In genomic region chr10:114306116-114306973, GRCh38 we compare ENCODE assay signal across 10 cellular contexts.
DNase-seq lines count a peak whose midpoint lies in the region; ATAC-seq and TF ChIP-seq lines count a peak whose summit lies in the region.
"Had no signal": no experiment of that assay in that cellular context is flagged by ENCODE, and none has a peak within 500 bp of the region (broad histone marks: within the 10 kb centered on the region; RNA-seq: fewer than 3 reads in every experiment).

No MANE protein-coding gene starts in this region.

- TF ChIP-seq CTCF in AG10803 (conservative IDR thresholded peaks at IDR 0.05; ENCODE audit: low read length) = no peak
- no peak for TF ChIP-seq CTCF in mammary epithelial cell (conservative IDR thresholded peaks at IDR 0.05 in 1 of 2, IDR thresholded peaks at IDR 0.05 in 1 of 2; ENCODE audit: extremely low read depth in 1 of 2, insufficient read depth in 1 of 2, low read depth in 1 of 2, low read length in 2 of 2)

- H3K79me2 ChIP-seq in mammary epithelial cell (ENCODE audit: insufficient read depth, low read length) = no peaks in the 10 kb centered on the region

- H3K27me3 ChIP-seq in mammary epithelial cell (ENCODE audit: insufficient read depth, low read length) = no peaks in the 10 kb centered on the region

- in situ Hi-C loops in mammary epithelial cell (cut with MboI; ENCODE audit: low sequenced_read_pairs in 2 of 2) = loop anchor here (10.0 to 25.0 kb wide), 4 partner anchors 88 to 481 kb away; partner anchors contain the start of gene AFAP1L2 (in 1 of the 2)

- H2AFZ ChIP-seq in mammary epithelial cell (ENCODE audit: low read depth, low read length) = no peak overlapping the region

- DNase-seq in AG10803 (ENCODE audit: low read depth) = peak; percentile 92
- peak; percentile 99 for DNase-seq in HT1080 (ENCODE audit: low read depth)
- peak; percentile 98 for DNase-seq in mammary epithelial cell
- no peak for DNase-seq in mesenteric fat pad (ENCODE audit: low spot score)
- DNase-seq in RPMI8226 = no peak
- DNase-seq: DMS79 treated with DMSO at 0.1 percent for 48 hours, NCI-H1694 treated with DMSO at 0.1 percent for 48 hours had no signal

- peak overlapping the region; percentile 44 for H3K4me2 ChIP-seq in mammary epithelial cell (ENCODE audit: insufficient read depth, low read depth, low read length)

- dilution Hi-C loops in mammary epithelial cell (cut with HindIII; ENCODE audit: low sequenced_read_pairs) = loop anchor here (5.0 kb wide), 1 partner anchor 126 kb away; no protein-coding TSS in a partner anchor

- H3K27ac ChIP-seq in mammary epithelial cell (ENCODE audit: insufficient read depth, low read depth, low read length) (peak overlapping the region; percentile 43), mesodermal cell (ENCODE audit: low read depth, low read length, severe bottlenecking) (peak overlapping the region; percentile 74)

- BruUV-seq in mammary epithelial cell (replicated peaks; lab: Mats Ljungman, UMichigan) = no TSS peak

- H3K4me1 ChIP-seq in mammary epithelial cell (ENCODE audit: insufficient read depth, low read length) (peaks cover 36% of the 10 kb centered on the region), mesodermal cell (ENCODE audit: control insufficient read depth, insufficient read depth, low read length, poor library complexity, severe bottlenecking) (peaks cover 36% of the 10 kb centered on the region)

- no peaks in the 10 kb centered on the region for H3K36me3 ChIP-seq in mammary epithelial cell (ENCODE audit: insufficient read depth, low read length)
- peaks cover 32% of the 10 kb centered on the region for H3K36me3 ChIP-seq in mesodermal cell (ENCODE audit: control insufficient read depth, insufficient read depth, low read length)

- H3K9ac ChIP-seq in mammary epithelial cell (ENCODE audit: insufficient read depth, low read length) = no peak overlapping the region

- intact Hi-C loops in mammary epithelial cell (cut with micrococcal nuclease) = loop anchor here (1.0 to 10.0 kb wide), 4 partner anchors 14 to 602 kb away; no protein-coding TSS in a partner anchor

- H3K4me3 ChIP-seq in AG10803 (ENCODE audit: low read length) = no peak overlapping the region
- no peak overlapping the region for H3K4me3 ChIP-seq in mammary epithelial cell (replicated peaks in 1 of 3; ENCODE audit: insufficient read depth in 1 of 3, low read depth in 2 of 3, low read length in 3 of 3)
- no peak overlapping the region for H3K4me3 ChIP-seq in mesodermal cell (ENCODE audit: extremely low read depth, insufficient read depth, low read length, poor library complexity, severe bottlenecking)

- ATAC-seq in HG02642 (IDR thresholded peaks at IDR 0.05; ENCODE audit: poor library complexity, unreplicated experiment) (no peak), HG02571 (IDR thresholded peaks at IDR 0.05; ENCODE audit: unreplicated experiment) (no peak)

- CTCF ChIA-PET in mammary epithelial cell (lab: Charles Lee; ENCODE audit: low non-redundant PET) = interaction anchor here (0.6 to 1.3 kb wide), 3 partner anchors 97 to 289 kb away, joined by 3 to 10 read pairs (median 3); no protein-coding TSS in a partner anchor

- H4K20me1 ChIP-seq in mammary epithelial cell (ENCODE audit: insufficient read depth, low read length) = no peaks in the 10 kb centered on the region

- 12% methylated on average over 4 of the region's 19 CpGs for WGBS in mammary epithelial cell (ENCODE audit: low coverage, missing lambda C conversion rate)
- WGBS in mesodermal cell (ENCODE audit: insufficient coverage in 2 of 2), 2 experiments = 47 to 67% methylated on average over 3 to 6 of the region's 19 CpGs

- H3K9me3 ChIP-seq in mammary epithelial cell (replicated peaks; ENCODE audit: insufficient read depth, low read length) (no peaks in the 10 kb centered on the region), mesodermal cell (ENCODE audit: control insufficient read depth, low read length) (no peaks in the 10 kb centered on the region)

Comparison
In these comparisons a context has a peak if more than half of its experiments do, and no peak if none do; other contexts are left out.
1. DNase-seq: peak in AG10803 (single experiment), HT1080 (single experiment) and mammary epithelial cell (single experiment); none in mesenteric fat pad (single experiment) and RPMI8226 (single experiment).